Comparison of ENCODE assay signal across 10 cellular contexts in the genomic region with DNA sequence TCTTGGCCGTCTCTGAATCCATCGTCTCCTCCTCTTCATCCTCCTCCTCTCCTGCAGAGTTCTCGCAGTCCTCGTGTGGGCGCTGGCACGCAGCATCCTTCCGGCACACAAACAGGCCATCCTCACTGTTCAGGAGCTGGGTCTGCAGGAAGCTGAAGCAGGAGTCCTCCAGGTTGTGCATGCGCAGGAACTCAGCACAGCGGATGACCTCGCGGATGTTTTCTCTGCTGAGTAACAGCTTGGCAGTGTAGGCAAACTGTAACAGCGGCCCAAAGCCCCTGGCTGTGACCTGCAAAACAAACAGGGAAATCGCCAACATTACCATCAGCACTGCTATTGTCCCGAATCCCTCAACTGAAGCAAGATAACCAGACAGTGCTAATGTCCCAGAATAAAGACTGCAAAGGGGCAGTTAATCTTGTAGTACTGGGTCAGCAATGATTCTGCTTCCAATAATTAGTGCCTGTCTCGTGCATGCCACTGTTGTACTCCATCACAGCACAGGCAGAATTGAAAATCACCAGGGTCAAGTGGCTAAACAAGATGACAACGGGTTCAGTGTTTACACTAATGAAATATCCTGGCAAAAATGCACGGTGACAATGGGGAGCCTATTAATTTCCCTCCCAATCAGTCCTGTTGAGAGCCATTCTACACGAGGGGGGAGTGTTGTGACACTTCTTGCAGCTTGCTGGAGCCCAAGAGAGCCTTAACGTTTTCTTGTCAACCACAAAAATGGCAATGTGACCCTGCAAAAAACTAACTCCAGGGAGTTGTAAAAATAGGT. TPM values are rescaled to one million over a fixed set of nuclear protein-coding genes. Genes with fewer than 3 reads are reported as not detected.
A peak's percentile ranks its signal among the peaks of the same experiment; 100 is the strongest.
DNase-seq lines count a peak whose midpoint lies in the region; ATAC-seq and TF ChIP-seq lines count a peak whose summit lies in the region.
"Had no signal": no experiment of that assay in that cellular context is flagged by ENCODE, and none has a peak within 500 bp of the region (broad histone marks: within the 10 kb centered on the region; RNA-seq: fewer than 3 reads in every experiment).

No MANE protein-coding gene starts in this region.

- H2BK5ac ChIP-seq in H9 (ENCODE audit: insufficient read length, low read length): no peak overlapping the region

- H3K79me2 ChIP-seq in H9 (ENCODE audit: insufficient read depth, low read length): no peaks in the 10 kb centered on the region

- no peak overlapping the region for H3K18ac ChIP-seq in H9 (ENCODE audit: insufficient read length, low read depth, low read length)

- H2BK120ac ChIP-seq in H9 (ENCODE audit: low read depth, low read length, poor library complexity, severe bottlenecking): no peak overlapping the region

- no peak overlapping the region for H4K5ac ChIP-seq in H9 (ENCODE audit: insufficient read length, low read depth, low read length)

- DNase-seq in Ammon's horn (ENCODE audit: low spot score) (peak; percentile 74), H9 (peak; percentile 64), kidney tubule cell (ENCODE audit: low spot score) (peak; percentile 20), NCI-H2171 (lab: John Stamatoyannopoulos, UW) (no peak), activated gamma-delta T cell treated with Interleukin-2 at 50 U/mL for 16 hours (no peak), SW 1271 (lab: John Stamatoyannopoulos, UW) (no peak)

- no peak overlapping the region for H4K8ac ChIP-seq in H9 (replicated peaks; ENCODE audit: insufficient read length, low read depth, low read length)

- peaks cover 0 to 4% of the 10 kb centered on the region in 2 experiments; a peak in 3 of 4 replicates for H3K4me1 Mint-ChIP-seq in H9
- peaks cover 72% of the 10 kb centered on the region for H3K4me1 Mint-ChIP-seq in activated naive CD8-positive, alpha-beta T cell (ENCODE audit: low read depth)

- no peak overlapping the region for H2BK20ac ChIP-seq in H9 (ENCODE audit: low read depth, low read length, poor library complexity, severe bottlenecking)

- H3K79me1 ChIP-seq in H9 (ENCODE audit: insufficient read depth, low read depth, low read length, poor library complexity, severe bottlenecking): no peaks in the 10 kb centered on the region

- no peak overlapping the region for H2AK5ac ChIP-seq in H9 (ENCODE audit: insufficient read length, low read length)

- no peaks in the 10 kb centered on the region for H4K20me1 ChIP-seq in H9 (ENCODE audit: control insufficient read depth, insufficient read depth, insufficient read length)

- no peak overlapping the region for H2AFZ ChIP-seq in H9 (ENCODE audit: low read length)

- no peak overlapping the region for H4K91ac ChIP-seq in H9 (ENCODE audit: insufficient read length, low read depth, low read length)

- no CpG with 5 or more reads among the region's 19 CpGs for WGBS in H9 (ENCODE audit: extremely low coverage, insufficient read length, low lambda C conversion rate)

- no peak overlapping the region for H3K56ac ChIP-seq in H9 (ENCODE audit: insufficient read length, low read depth, low read length)

- peak; percentile 50; the same call in 2 of the 3 replicates for TF ChIP-seq CTCF in H9 (conservative IDR thresholded peaks at IDR 0.05)

- no peak overlapping the region for H2BK15ac ChIP-seq in H9 (ENCODE audit: low read depth, low read length)

- H2BK12ac ChIP-seq in H9 (ENCODE audit: insufficient read length, low read depth, low read length): no peak overlapping the region

- no peak overlapping the region for H3T11ph ChIP-seq in H9 (ENCODE audit: low read length)

- no peak overlapping the region for H3K23ac ChIP-seq in H9 (ENCODE audit: insufficient read length, low read depth, low read length)

- H3K14ac ChIP-seq in H9 (ENCODE audit: insufficient read depth, low read length): no peak overlapping the region; the same call in 1 of the 2 replicates

- H3K4ac ChIP-seq in H9 (ENCODE audit: low read depth, low read length): no peak overlapping the region

- no peaks in the 10 kb centered on the region for H3K36me3 Mint-ChIP-seq in H9 (ENCODE audit: insufficient read depth in 1 of 3, low read depth in 3 of 3)
- peaks cover 33% of the 10 kb centered on the region for H3K36me3 Mint-ChIP-seq in activated naive CD8-positive, alpha-beta T cell

- H3K27ac Mint-ChIP-seq in H9: no peak overlapping the region
- peak overlapping the region; percentile 89 for H3K27ac Mint-ChIP-seq in activated naive CD8-positive, alpha-beta T cell

- no peaks in the 10 kb centered on the region for H3K4me1 ChIP-seq in H9 (ENCODE audit: insufficient read depth, low read length)

- no peaks in the 10 kb centered on the region for H3K27me3 ChIP-seq in H9 (ENCODE audit: insufficient read depth, low read length)

- ATAC-seq in GM18873 (IDR thresholded peaks at IDR 0.05; ENCODE audit: low FRiP score, unreplicated experiment): no peak

- H3K9me3 ChIP-seq in H9 (ENCODE audit: control insufficient read depth, low read depth, low read length): no peaks in the 10 kb centered on the region

- no peak overlapping the region for H3K4me2 ChIP-seq in H9 (ENCODE audit: insufficient read depth, insufficient read length, low read length)

- no peak overlapping the region for H3K27ac ChIP-seq in H9 (ENCODE audit: insufficient read length, low read depth, low read length)
- H3K27ac ChIP-seq: VCaP had no signal

- no peaks in the 10 kb centered on the region for H3K9me3 Mint-ChIP-seq in H9
- H3K9me3 Mint-ChIP-seq in activated naive CD8-positive, alpha-beta T cell (ENCODE audit: low read depth): no peaks in the 10 kb centered on the region

- H3K9ac ChIP-seq in H9 (ENCODE audit: extremely low read depth, insufficient read length, low read length): no peak overlapping the region

- H3K23me2 ChIP-seq in H9 (ENCODE audit: insufficient read length, low read depth, low read length, poor library complexity, severe bottlenecking): no peaks in the 10 kb centered on the region

- H3K27me3 Mint-ChIP-seq in H9 (ENCODE audit: low read depth): no peaks in the 10 kb centered on the region; the same call in none of the 2 replicates
- H3K27me3 Mint-ChIP-seq in activated naive CD8-positive, alpha-beta T cell: no peaks in the 10 kb centered on the region

- no peak overlapping the region for H3K4me3 Mint-ChIP-seq in H9
- peak overlapping the region; percentile 70 for H3K4me3 Mint-ChIP-seq in activated naive CD8-positive, alpha-beta T cell

RNA-seq across cellular contexts. Expression of a gene that starts 57.5 kb away (rescaled TPM):
- not detected in 2 replicates for total RNA-seq in H9 (2021)
- total RNA-seq: glomerular endothelial cell had no signal

Comparison
In these comparisons a context has a peak if more than half of its experiments do, and no peak if none do; other contexts are left out.
1. DNase-seq: peak in Ammon's horn (single experiment), H9 (single experiment) and kidney tubule cell (single experiment); none in NCI-H2171 (single experiment), activated gamma-delta T cell treated with Interleukin-2 at 50 U/mL for 16 hours (single experiment) and SW 1271 (0 of 2).